8 cellular contexts compared by ENCODE assay signal in the genomic region with DNA sequence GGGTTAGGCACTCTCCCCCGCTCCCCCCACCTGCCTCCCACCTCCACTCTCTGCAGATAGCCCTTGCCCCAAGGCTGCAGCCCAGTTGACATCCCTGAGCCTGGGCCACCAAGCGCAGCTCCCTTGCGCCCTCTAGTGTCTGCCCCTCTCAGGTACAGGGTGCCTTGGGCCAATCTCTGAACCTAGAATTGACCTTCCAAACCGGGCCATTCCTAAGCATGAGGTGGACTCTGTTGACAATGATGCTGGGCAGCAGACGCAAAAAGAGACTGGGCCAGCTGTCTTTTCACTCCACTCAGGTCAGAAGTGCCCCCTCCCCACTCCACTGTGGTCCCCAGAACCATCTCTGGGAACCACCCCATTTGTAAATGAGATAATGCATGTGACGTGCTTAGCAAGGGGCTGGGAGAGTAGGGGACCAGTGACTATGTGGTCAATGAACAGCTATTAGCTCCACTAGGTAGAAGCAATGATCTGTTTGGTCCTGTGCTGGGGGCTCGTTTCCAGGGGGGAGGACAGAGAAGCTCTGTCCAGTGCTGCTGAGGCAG. TPM values are rescaled to one million over a fixed set of nuclear protein-coding genes. Genes with fewer than 3 reads are reported as not detected.
DNase-seq lines count a peak whose midpoint lies in the region; ATAC-seq, FAIRE-seq and TF ChIP-seq lines count a peak whose summit lies in the region.

No MANE protein-coding gene starts in this region.

- no peak overlapping the region for H3K27ac Mint-ChIP-seq in CD8-positive, alpha-beta T cell
- H3K27ac Mint-ChIP-seq in activated T-helper 2 cell treated with anti-CD3 and anti-CD28 coated beads, Interferon-gamma antibody, Interleukin-2, Interleukin-4, amounts not matched to agents 10 μg/mL and 5 μg/mL and 100 μg/mL, durations not matched to agents 14 hours and 24 hours and 36 hours, result peak overlapping the region; percentile 30

- peaks cover 2% of the 10 kb centered on the region for H3K4me1 Mint-ChIP-seq in CD8-positive, alpha-beta T cell (ENCODE audit: low read depth)
- H3K4me1 Mint-ChIP-seq in activated T-helper 2 cell treated with anti-CD3 and anti-CD28 coated beads, Interferon-gamma antibody, Interleukin-2, Interleukin-4, amounts not matched to agents 10 μg/mL and 5 μg/mL and 100 μg/mL, durations not matched to agents 14 hours and 24 hours and 36 hours (ENCODE audit: low read depth), result peaks cover 48% of the 10 kb centered on the region

- no peaks in the 10 kb centered on the region for H3K9me3 Mint-ChIP-seq in CD8-positive, alpha-beta T cell
- no peaks in the 10 kb centered on the region for H3K9me3 Mint-ChIP-seq in activated T-helper 2 cell treated with anti-CD3 and anti-CD28 coated beads, Interferon-gamma antibody, Interleukin-2, Interleukin-4, amounts not matched to agents 10 μg/mL and 5 μg/mL and 100 μg/mL, durations not matched to agents 14 hours and 24 hours and 36 hours

- no peaks in the 10 kb centered on the region for H3K36me3 Mint-ChIP-seq in CD8-positive, alpha-beta T cell
- H3K36me3 Mint-ChIP-seq in activated T-helper 2 cell treated with anti-CD3 and anti-CD28 coated beads, Interferon-gamma antibody, Interleukin-2, Interleukin-4, amounts not matched to agents 10 μg/mL and 5 μg/mL and 100 μg/mL, durations not matched to agents 14 hours and 24 hours and 36 hours (ENCODE audit: low read depth), result no peaks in the 10 kb centered on the region

- no peaks in the 10 kb centered on the region for H3K36me3 ChIP-seq in CD8-positive, alpha-beta T cell (ENCODE audit: insufficient read depth, low read length)

- DNase-seq in CD8-positive, alpha-beta T cell, result peak; percentile 60 to 89 (median 73)
- DNase-seq in HCEC 1CT (peak; percentile 27), RCC 7860 (ENCODE audit: low spot score) (peak; percentile 64), globus pallidus (ENCODE audit: low spot score) (peak; percentile 17), pons (ENCODE audit: low spot score) (peak; percentile 25), urothelium cell line (ENCODE audit: low spot score) (peak; percentile 84)
- DNase-seq in activated T-helper 2 cell treated with anti-CD3 and anti-CD28 coated beads, Interferon-gamma antibody, Interleukin-2, Interleukin-4, amounts not matched to agents 10 μg/mL and 5 μg/mL and 100 μg/mL, durations not matched to agents 14 hours and 24 hours and 36 hours (ENCODE audit: low spot score), result peak; percentile 65

- intact Hi-C loops in CD8-positive, alpha-beta T cell (cut with DNase I, micrococcal nuclease), result loop anchor here (1.0 to 10.0 kb wide), 7 partner anchors 60 to 749 kb away; partner anchors contain the start of gene FOSL2 (in 2 of the 2)
- intact Hi-C loops in activated T-helper 2 cell treated with anti-CD3 and anti-CD28 coated beads, Interferon-gamma antibody, Interleukin-2, Interleukin-4, amounts not matched to agents 10 μg/mL and 5 μg/mL and 100 μg/mL, durations not matched to agents 14 hours and 24 hours and 36 hours (cut with micrococcal nuclease), result loop anchor here (1.0 to 5.0 kb wide), 3 partner anchors 560 to 750 kb away; partner anchors contain the start of genes BABAM2 and RBKS

- ATAC-seq in CD8-positive, alpha-beta T cell, result peak; percentile 91
- no peak for ATAC-seq in GM19467 (IDR thresholded peaks at IDR 0.05; ENCODE audit: unreplicated experiment)

- H3K9me3 ChIP-seq in CD8-positive, alpha-beta T cell (ENCODE audit: low read length), result no peaks in the 10 kb centered on the region

- FAIRE-seq in RCC 7860 (lab: Jason Lieb, UNC), result no peak
- FAIRE-seq in urothelium cell line (lab: Jason Lieb, UNC), result peak; percentile 89

- no peaks in the 10 kb centered on the region for H3K4me1 ChIP-seq in CD8-positive, alpha-beta T cell (ENCODE audit: insufficient read depth, low read length)

- H3K27me3 Mint-ChIP-seq in CD8-positive, alpha-beta T cell (ENCODE audit: low read depth), result no peaks in the 10 kb centered on the region
- H3K27me3 Mint-ChIP-seq in activated T-helper 2 cell treated with anti-CD3 and anti-CD28 coated beads, Interferon-gamma antibody, Interleukin-2, Interleukin-4, amounts not matched to agents 10 μg/mL and 5 μg/mL and 100 μg/mL, durations not matched to agents 14 hours and 24 hours and 36 hours (ENCODE audit: low read depth), result no peaks in the 10 kb centered on the region

- TF ChIP-seq CTCF in CD8-positive, alpha-beta T cell (IDR thresholded peaks at IDR 0.05), result peak; percentile 80

- H3K4me3 ChIP-seq in CD8-positive, alpha-beta T cell (ENCODE audit: low read depth, low read length), result no peak overlapping the region

- CTCF ChIA-PET in CD8-positive, alpha-beta T cell (lab: Charles Lee), result interaction anchor here (0.6 to 1.8 kb wide), 27 partner anchors 8 to 749 kb away, joined by 3 to 10 read pairs (median 4); no protein-coding TSS in a partner anchor

- POLR2A ChIA-PET in CD8-positive, alpha-beta T cell (lab: Charles Lee), result interaction anchor here (1.0 to 2.5 kb wide), 2 partner anchors 62 to 562 kb away, joined by 3 to 11 read pairs; partner anchors contain the start of genes BABAM2 and RBKS

- H3K4me3 Mint-ChIP-seq in CD8-positive, alpha-beta T cell, result no peak overlapping the region
- no peak overlapping the region for H3K4me3 Mint-ChIP-seq in activated T-helper 2 cell treated with anti-CD3 and anti-CD28 coated beads, Interferon-gamma antibody, Interleukin-2, Interleukin-4, amounts not matched to agents 10 μg/mL and 5 μg/mL and 100 μg/mL, durations not matched to agents 14 hours and 24 hours and 36 hours (ENCODE audit: low read depth)

- H3K27ac ChIP-seq in CD8-positive, alpha-beta T cell (ENCODE audit: low read depth, low read length), result no peak overlapping the region

- no peaks in the 10 kb centered on the region for H3K27me3 ChIP-seq in CD8-positive, alpha-beta T cell (ENCODE audit: insufficient read depth, low read length)

RNA-seq across cellular contexts. Expression of gene PLB1, which starts 43.3 kb away (rescaled TPM):
- total RNA-seq in CD8-positive, alpha-beta T cell, result under 1 TPM; 0.83 to 0.90 TPM
- 1.8 and 2.0 TPM in 2 replicates for total RNA-seq in activated T-helper 2 cell treated with anti-CD3 and anti-CD28 coated beads, Interferon-gamma antibody, Interleukin-2, Interleukin-4, amounts not matched to agents 10 μg/mL and 5 μg/mL and 100 μg/mL, durations not matched to agents 14 hours and 24 hours and 36 hours

RNA-seq across cellular contexts. Expression of gene FOSL2, which starts 60.0 kb away (rescaled TPM):
- 100 to 1,000 TPM; 359 to 360 TPM for total RNA-seq in CD8-positive, alpha-beta T cell
- total RNA-seq in activated T-helper 2 cell treated with anti-CD3 and anti-CD28 coated beads, Interferon-gamma antibody, Interleukin-2, Interleukin-4, amounts not matched to agents 10 μg/mL and 5 μg/mL and 100 μg/mL, durations not matched to agents 14 hours and 24 hours and 36 hours, result 146 and 156 TPM in 2 replicates

Comparison
In these comparisons a context has a peak if more than half of its experiments do, and no peak if none do; other contexts are left out.
1. DNase-seq: peak in every context shown above with its lines; median percentile 84 in urothelium cell line; 73 in CD8-positive, alpha-beta T cell; 65 in activated T-helper 2 cell treated with anti-CD3 and anti-CD28 coated beads, Interferon-gamma antibody, Interleukin-2, Interleukin-4, amounts not matched to agents 10 μg/mL and 5 μg/mL and 100 μg/mL, durations not matched to agents 14 hours and 24 hours and 36 hours; 64 in RCC 7860; 27 in HCEC 1CT; 25 in pons; 17 in globus pallidus.